ENCODE assay signal across 20 cellular contexts in genomic region chr10:102811346-102811745, GRCh38. TPM values are rescaled to one million over a fixed set of nuclear protein-coding genes. Genes with fewer than 3 reads are reported as not detected.
DNase-seq lines count a peak whose midpoint lies in the region; ATAC-seq and TF ChIP-seq lines count a peak whose summit lies in the region.
"Had no signal": no experiment of that assay in that cellular context is flagged by ENCODE, and none has a peak within 500 bp of the region (broad histone marks: within the 10 kb centered on the region; RNA-seq: fewer than 3 reads in every experiment).

No MANE protein-coding gene starts in this region.

- peaks cover 43% of the 10 kb centered on the region for H3K4me1 Mint-ChIP-seq in activated CD4-positive, alpha-beta T cell treated with anti-CD3 and anti-CD28 coated beads, Interleukin-2, amount 10 ng/mL, durations not matched to agents 7 days and 5 days
- H3K4me1 Mint-ChIP-seq in CD14-positive monocyte: peaks cover 60% of the 10 kb centered on the region
- H3K4me1 Mint-ChIP-seq in dendritic cell treated with granulocyte-macrophage colony-stimulating factor and Interleukin-4, amounts not matched to agents 40 ng/mL and 50 ng/mL, for 4 days (ENCODE audit: low read depth): peaks cover 76% of the 10 kb centered on the region
- H3K4me1 Mint-ChIP-seq in activated naive CD8-positive, alpha-beta T cell treated with anti-CD3 and anti-CD28 coated beads for 36 hours: peaks cover 14% of the 10 kb centered on the region

- peaks cover 48% of the 10 kb centered on the region for H3K4me1 ChIP-seq in psoas muscle

- no peak overlapping the region for H3K4me3 Mint-ChIP-seq in activated CD4-positive, alpha-beta T cell treated with anti-CD3 and anti-CD28 coated beads, Interleukin-2, amount 10 ng/mL, durations not matched to agents 7 days and 5 days
- H3K4me3 Mint-ChIP-seq in CD14-positive monocyte: no peak overlapping the region
- H3K4me3 Mint-ChIP-seq in dendritic cell treated with granulocyte-macrophage colony-stimulating factor and Interleukin-4, amounts not matched to agents 40 ng/mL and 50 ng/mL, for 4 days: no peak overlapping the region
- H3K4me3 Mint-ChIP-seq in activated naive CD8-positive, alpha-beta T cell treated with anti-CD3 and anti-CD28 coated beads for 36 hours: no peak overlapping the region
- H3K4me3 Mint-ChIP-seq: CD4-positive, alpha-beta memory T cell had no signal

- H3K27ac ChIP-seq in psoas muscle: peak overlapping the region; percentile 11
- H3K27ac ChIP-seq: 22Rv1, KMS-11 had no signal

- POLR2A ChIA-PET in activated CD4-positive, alpha-beta T cell treated with anti-CD3 and anti-CD28 coated beads, Interleukin-2, amount 10 ng/mL, durations not matched to agents 7 days and 5 days (lab: Charles Lee): no interaction called here

- H3K36me3 ChIP-seq in psoas muscle (ENCODE audit: insufficient read depth in 1 of 2, low read depth in 1 of 2): peaks cover 0 to 76% of the 10 kb centered on the region in 2 donors

- no peaks in the 10 kb centered on the region for H3K9me3 Mint-ChIP-seq in activated CD4-positive, alpha-beta T cell treated with anti-CD3 and anti-CD28 coated beads, Interleukin-2, amount 10 ng/mL, durations not matched to agents 7 days and 5 days
- no peaks in the 10 kb centered on the region for H3K9me3 Mint-ChIP-seq in CD14-positive monocyte
- H3K9me3 Mint-ChIP-seq in dendritic cell treated with granulocyte-macrophage colony-stimulating factor and Interleukin-4, amounts not matched to agents 40 ng/mL and 50 ng/mL, for 4 days: no peaks in the 10 kb centered on the region
- no peaks in the 10 kb centered on the region for H3K9me3 Mint-ChIP-seq in activated naive CD8-positive, alpha-beta T cell treated with anti-CD3 and anti-CD28 coated beads for 36 hours
- H3K9me3 Mint-ChIP-seq: CD4-positive, alpha-beta memory T cell had no signal

- peak overlapping the region; percentile 62 for H3K27ac Mint-ChIP-seq in activated CD4-positive, alpha-beta T cell treated with anti-CD3 and anti-CD28 coated beads, Interleukin-2, amount 10 ng/mL, durations not matched to agents 7 days and 5 days
- peak overlapping the region in 6 of 7 donors; percentile 14 to 99 (median 86) for H3K27ac Mint-ChIP-seq in CD14-positive monocyte
- H3K27ac Mint-ChIP-seq in dendritic cell treated with granulocyte-macrophage colony-stimulating factor and Interleukin-4, amounts not matched to agents 40 ng/mL and 50 ng/mL, for 4 days: peak overlapping the region; percentile 83
- no peak overlapping the region for H3K27ac Mint-ChIP-seq in activated naive CD8-positive, alpha-beta T cell treated with anti-CD3 and anti-CD28 coated beads for 36 hours

- H3K36me3 Mint-ChIP-seq in activated CD4-positive, alpha-beta T cell treated with anti-CD3 and anti-CD28 coated beads, Interleukin-2, amount 10 ng/mL, durations not matched to agents 7 days and 5 days (ENCODE audit: low read depth): peaks cover 52% of the 10 kb centered on the region
- H3K36me3 Mint-ChIP-seq in CD14-positive monocyte: peaks cover 61 to 80% of the 10 kb centered on the region in 2 donors
- H3K36me3 Mint-ChIP-seq in dendritic cell treated with granulocyte-macrophage colony-stimulating factor and Interleukin-4, amounts not matched to agents 40 ng/mL and 50 ng/mL, for 4 days (ENCODE audit: low read depth): peaks cover 84% of the 10 kb centered on the region
- H3K36me3 Mint-ChIP-seq in activated naive CD8-positive, alpha-beta T cell treated with anti-CD3 and anti-CD28 coated beads for 36 hours: peaks cover 8% of the 10 kb centered on the region

- no peak overlapping the region for H3K4me3 ChIP-seq in psoas muscle

- WGBS in psoas muscle, 3 donors: 90 to 96% (median 95%) methylated on average over 3 of the region's 3 CpGs

- intact Hi-C loops in CD14-positive monocyte (cut with micrococcal nuclease) (no loop called here), psoas muscle (cut with DNase I) (loop anchor here in 1 of 2 donors (5.0 kb wide), 3 partner anchors 44 to 79 kb away; no protein-coding TSS in a partner anchor)
- intact Hi-C loops in dendritic cell treated with granulocyte-macrophage colony-stimulating factor and Interleukin-4, amounts not matched to agents 40 ng/mL and 50 ng/mL, for 4 days (cut with micrococcal nuclease): no loop called here

- DNase-seq in activated CD4-positive, alpha-beta T cell treated with anti-CD3 and anti-CD28 coated beads, Interleukin-2, amount 10 ng/mL, durations not matched to agents 7 days and 5 days: no peak
- no peak for DNase-seq in activated CD4-positive, alpha-beta T cell treated with anti-CD3 and anti-CD28 coated beads, Interleukin-2, amount 50 U/mL, for 1 hour
- DNase-seq in CD14-positive monocyte (ENCODE audit: low spot score) (no peak), psoas muscle (no peak), NCI-H2081 treated with DMSO at 0.1 percent for 48 hours (lab: John Stamatoyannopoulos, UW) (no peak)
- DNase-seq in activated naive CD8-positive, alpha-beta T cell treated with anti-CD3 and anti-CD28 coated beads for 36 hours: no peak
- DNase-seq: AML-193; Calu3; CD4-positive, alpha-beta memory T cell; NCI-H1417; NCI-H187 treated with DMSO at 0.1 percent for 48 hours; NCI-H345; NCI-H524 treated with DMSO at 0.1 percent for 48 hours had no signal

- no peak for TF ChIP-seq CTCF in CD14-positive monocyte (IDR thresholded peaks at IDR 0.05)
- no peak for TF ChIP-seq CTCF in psoas muscle (IDR thresholded peaks at IDR 0.05)

- CTCF ChIA-PET in activated CD4-positive, alpha-beta T cell treated with anti-CD3 and anti-CD28 coated beads, Interleukin-2, amount 10 ng/mL, durations not matched to agents 7 days and 5 days (lab: Charles Lee): interaction anchor here (1.3 kb wide), 1 partner anchor 9 kb away, joined by 3 read pairs; no protein-coding TSS in a partner anchor

- H3K27me3 ChIP-seq in psoas muscle (ENCODE audit: insufficient read depth in 3 of 3, low read length in 2 of 3): no peaks in the 10 kb centered on the region

- no peaks in the 10 kb centered on the region for H3K9me3 ChIP-seq in psoas muscle

- ATAC-seq in psoas muscle: no peak
- ATAC-seq in HG02610 (IDR thresholded peaks at IDR 0.05; ENCODE audit: unreplicated experiment): no peak

- H3K27me3 Mint-ChIP-seq in activated CD4-positive, alpha-beta T cell treated with anti-CD3 and anti-CD28 coated beads, Interleukin-2, amount 10 ng/mL, durations not matched to agents 7 days and 5 days: no peaks in the 10 kb centered on the region
- peaks cover 0 to 3% (median 0%) of the 10 kb centered on the region in 3 donors for H3K27me3 Mint-ChIP-seq in CD14-positive monocyte (ENCODE audit: low read depth in 3 of 3)
- no peaks in the 10 kb centered on the region for H3K27me3 Mint-ChIP-seq in dendritic cell treated with granulocyte-macrophage colony-stimulating factor and Interleukin-4, amounts not matched to agents 40 ng/mL and 50 ng/mL, for 4 days
- H3K27me3 Mint-ChIP-seq in activated naive CD8-positive, alpha-beta T cell treated with anti-CD3 and anti-CD28 coated beads for 36 hours: no peaks in the 10 kb centered on the region
- H3K27me3 Mint-ChIP-seq: CD4-positive, alpha-beta memory T cell had no signal

RNA-seq across cellular contexts. Expression of gene CYP17A1, which starts 25.9 kb away (rescaled TPM):
- not detected for total RNA-seq in activated CD4-positive, alpha-beta T cell treated with anti-CD3 and anti-CD28 coated beads, Interleukin-2, amount 10 ng/mL, durations not matched to agents 7 days and 5 days
- not detected for polyA plus RNA-seq in CD14-positive monocyte
- 10 to 100 TPM in 1 of 4 donors, under 1 TPM in 2, not detected in 1; 0.17 to 21.1 (median 0.82) TPM for total RNA-seq in psoas muscle
- under 1 TPM; 0.03 to 0.24 (median 0.18) TPM for polyA plus RNA-seq in psoas muscle
- total RNA-seq in activated naive CD8-positive, alpha-beta T cell treated with anti-CD3 and anti-CD28 coated beads for 36 hours: not detected
- total RNA-seq: Calu3; CD4-positive, alpha-beta memory T cell; H4; HT1080; M059J had no signal
- polyA plus RNA-seq: CD4-positive, alpha-beta memory T cell had no signal

RNA-seq across cellular contexts. Expression of gene BORCS7, which starts 42.7 kb away (rescaled TPM):
- 10 to 100 TPM; 10.7 to 13.0 TPM for total RNA-seq in activated CD4-positive, alpha-beta T cell treated with anti-CD3 and anti-CD28 coated beads, Interleukin-2, amount 10 ng/mL, durations not matched to agents 7 days and 5 days
- polyA plus RNA-seq in CD14-positive monocyte (10 to 100 TPM; 49.8 to 51.9 TPM), psoas muscle (10 to 100 TPM; 15.3 to 31.9 (median 31.0) TPM)
- total RNA-seq in psoas muscle: 10 to 100 TPM; 13.3 to 23.9 (median 19.0) TPM
- total RNA-seq in activated naive CD8-positive, alpha-beta T cell treated with anti-CD3 and anti-CD28 coated beads for 36 hours: 1 to 10 TPM; 8.5 to 9.5 TPM

RNA-seq across cellular contexts. Expression of gene AS3MT, which starts 57.9 kb away (rescaled TPM):
- under 1 TPM; 0.48 to 0.60 TPM for total RNA-seq in activated CD4-positive, alpha-beta T cell treated with anti-CD3 and anti-CD28 coated beads, Interleukin-2, amount 10 ng/mL, durations not matched to agents 7 days and 5 days
- under 1 TPM in 1 of 2 donors, not detected in 1; 0.09 TPM for polyA plus RNA-seq in CD14-positive monocyte
- total RNA-seq in psoas muscle: 1 to 10 TPM; 1.8 to 3.0 (median 2.0) TPM
- polyA plus RNA-seq in psoas muscle: 1 to 10 TPM in 2 of 3 donors, under 1 TPM in 1; 0.96 to 4.9 (median 4.1) TPM
- 1 to 10 TPM in 1 of 2 experiments, not detected in 1; 1.2 TPM for total RNA-seq in activated naive CD8-positive, alpha-beta T cell treated with anti-CD3 and anti-CD28 coated beads for 36 hours
- total RNA-seq: H4 had no signal
